8 cellular contexts compared by ENCODE assay signal in the genomic region with DNA sequence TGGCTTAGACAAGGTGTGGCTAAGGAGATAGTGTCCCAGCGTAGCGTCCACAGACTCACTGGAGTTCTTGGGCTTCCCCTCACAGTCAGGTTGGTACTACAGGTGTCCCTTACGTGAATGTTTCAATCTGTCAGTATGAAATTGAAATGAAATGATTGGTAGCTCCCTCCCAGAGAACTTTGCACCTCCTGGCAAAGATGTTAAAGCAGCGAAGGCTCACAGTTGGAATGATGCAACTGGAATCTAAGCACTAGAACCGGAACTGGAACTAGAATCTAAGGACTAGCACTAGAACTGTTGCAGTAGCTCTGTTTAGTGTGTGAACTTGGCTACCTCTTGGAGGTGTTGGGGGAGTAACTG. TPM values are rescaled to one million over a fixed set of nuclear protein-coding genes. Genes with fewer than 3 reads are reported as not detected.
DNase-seq lines count a peak whose midpoint lies in the region; ATAC-seq and TF ChIP-seq lines count a peak whose summit lies in the region.

No MANE protein-coding gene starts in this region.

- no peaks in the 10 kb centered on the region for H3K27me3 Mint-ChIP-seq in memory B cell

- DNase-seq in BJ (ENCODE audit: low read depth) (no peak), astrocyte of the cerebellum (ENCODE audit: low read depth) (no peak), memory B cell (ENCODE audit: low spot score in 2 of 2) (no peak), amniotic stem cell (lab: John Stamatoyannopoulos, UW) (no peak), COLO829 (ENCODE audit: low spot score) (no peak), thyroid gland (no peak)

- peaks cover 16% of the 10 kb centered on the region for H3K4me1 ChIP-seq in HUES64 (ENCODE audit: insufficient read depth, low read length)
- peaks cover 19 to 26% of the 10 kb centered on the region in 2 donors for H3K4me1 ChIP-seq in thyroid gland

- no peak overlapping the region for H3K27ac ChIP-seq in HUES64 (ENCODE audit: low read depth, low read length)
- H3K27ac ChIP-seq in thyroid gland: no peak overlapping the region

- ATAC-seq in memory B cell (ENCODE audit: low read depth) (no peak), GM19023 (IDR thresholded peaks at IDR 0.05; ENCODE audit: unreplicated experiment) (no peak)

- intact Hi-C loops in thyroid gland (cut with DNase I): loop anchor here (10.0 kb wide), 1 partner anchor 52 kb away; a partner anchor contains a TSS

- H3K4me1 Mint-ChIP-seq in memory B cell: peaks cover 21% of the 10 kb centered on the region

- peak overlapping the region; percentile 85 for H3K9ac ChIP-seq in HUES64 (ENCODE audit: low read depth, low read length)

- POLR2A ChIA-PET in BJ (lab: Charles Lee): no interaction called here

- H3K4me3 Mint-ChIP-seq in memory B cell: peak overlapping the region; percentile 96

- CTCF ChIA-PET in BJ (lab: Yijun Ruan, JAX): interaction anchor here (1.9 to 2.2 kb wide), 2 partner anchors 19 to 41 kb away, joined by 4 read pairs; no protein-coding TSS in a partner anchor

- H3K9me3 Mint-ChIP-seq in memory B cell: no peaks in the 10 kb centered on the region

- WGBS in HUES64: 72% methylated on average over 5 of the region's 5 CpGs
- 66 to 74% methylated on average over 5 of the region's 5 CpGs for whole genome bisulfite sequencing in thyroid gland, 2 donors

- in situ Hi-C loops in astrocyte of the cerebellum (cut with HindIII; ENCODE audit: low sequenced_read_pairs): no loop called here

- H3K27me3 ChIP-seq in BJ (ENCODE audit: control insufficient read depth, insufficient read depth, low read length) (no peaks in the 10 kb centered on the region), HUES64 (ENCODE audit: insufficient read depth, low read length) (no peaks in the 10 kb centered on the region), thyroid gland (no peaks in the 10 kb centered on the region)

- TF ChIP-seq CTCF in BJ (IDR thresholded peaks at IDR 0.05; ENCODE audit: insufficient read depth, low read depth, low read length): no peak
- TF ChIP-seq CTCF in astrocyte of the cerebellum (IDR thresholded peaks at IDR 0.05; ENCODE audit: low read depth, low read length, missing control alignments): no peak
- TF ChIP-seq CTCF in thyroid gland (IDR thresholded peaks at IDR 0.05): no peak

- no peaks in the 10 kb centered on the region for H3K36me3 ChIP-seq in BJ (ENCODE audit: control insufficient read depth, insufficient read depth, low read length)
- H3K36me3 ChIP-seq in HUES64 (ENCODE audit: insufficient read depth, low read length): peaks cover 3% of the 10 kb centered on the region
- no peaks in the 10 kb centered on the region for H3K36me3 ChIP-seq in thyroid gland

- H3K36me3 Mint-ChIP-seq in memory B cell: peaks cover 4% of the 10 kb centered on the region

- no peak overlapping the region for H3K27ac Mint-ChIP-seq in memory B cell

- peak overlapping the region; percentile 92 for H3K4me3 ChIP-seq in BJ (ENCODE audit: low read depth, low read length)
- peak overlapping the region; percentile 84 for H3K4me3 ChIP-seq in HUES64 (ENCODE audit: low read length)
- H3K4me3 ChIP-seq in astrocyte of the cerebellum (ENCODE audit: low read depth, low read length): peak overlapping the region; percentile 89
- H3K4me3 ChIP-seq in thyroid gland (replicated peaks in 1 of 3): peak overlapping the region in 1 of 3 donors; percentile 77

- no peak for TF ChIP-seq POLR2A in thyroid gland (IDR thresholded peaks at IDR 0.05)

- H3K9me3 ChIP-seq in HUES64 (ENCODE audit: insufficient read depth, low read depth, low read length) (no peaks in the 10 kb centered on the region), thyroid gland (no peaks in the 10 kb centered on the region)

RNA-seq across cellular contexts. Expression of a gene that starts 1.1 kb away (rescaled TPM):
- polyA plus RNA-seq in BJ (2011; rRNA removed): 25.7 and 36.6 TPM in 2 replicates
- polyA minus RNA-seq in BJ (2011; rRNA and poly(A)+ RNA removed): 22.3 and 23.3 TPM in 2 replicates
- polyA plus RNA-seq in HUES64 (2013, experiment 1 of 2): 29.6 TPM
- polyA plus RNA-seq in HUES64 (2013, experiment 2 of 2): 30.6 TPM
- total RNA-seq in thyroid gland: 10 to 100 TPM; 12.0 to 21.6 (median 19.5) TPM

RNA-seq across cellular contexts. Expression of a gene that starts 1.4 kb away (rescaled TPM):
- polyA plus RNA-seq in BJ (2011; rRNA removed): 29.2 and 45.0 TPM in 2 replicates
- polyA minus RNA-seq in BJ (2011; rRNA and poly(A)+ RNA removed): 48.1 and 80.0 TPM in 2 replicates
- polyA plus RNA-seq in HUES64 (2013, experiment 1 of 2): 10.7 TPM
- 9.6 TPM for polyA plus RNA-seq in HUES64 (2013, experiment 2 of 2)
- total RNA-seq in thyroid gland: 10 to 100 TPM; 25.0 to 30.6 (median 29.1) TPM

RNA-seq across cellular contexts. Expression of a gene that starts 52.9 kb away (rescaled TPM):
- 11.1 and 33.2 TPM in 2 replicates for polyA plus RNA-seq in BJ (2011; rRNA removed)
- 6.2 and 7.4 TPM in 2 replicates for polyA minus RNA-seq in BJ (2011; rRNA and poly(A)+ RNA removed)
- polyA plus RNA-seq in HUES64 (2013, experiment 1 of 2): 45.8 TPM
- 44.4 TPM for polyA plus RNA-seq in HUES64 (2013, experiment 2 of 2)
- total RNA-seq in thyroid gland: 10 to 100 TPM; 23.0 to 73.5 (median 38.3) TPM

RNA-seq across cellular contexts. Expression of a gene that starts 53.0 kb away (rescaled TPM):
- polyA plus RNA-seq in BJ (2011; rRNA removed): 16.6 and 18.3 TPM in 2 replicates
- 9.6 and 12.8 TPM in 2 replicates for polyA minus RNA-seq in BJ (2011; rRNA and poly(A)+ RNA removed)
- polyA plus RNA-seq in HUES64 (2013, experiment 1 of 2): 27.8 TPM
- polyA plus RNA-seq in HUES64 (2013, experiment 2 of 2): 25.2 TPM
- total RNA-seq in thyroid gland: 10 to 100 TPM; 17.7 to 25.8 (median 21.7) TPM
